ENCODE assay signal across 8 cellular contexts in the genomic region with DNA sequence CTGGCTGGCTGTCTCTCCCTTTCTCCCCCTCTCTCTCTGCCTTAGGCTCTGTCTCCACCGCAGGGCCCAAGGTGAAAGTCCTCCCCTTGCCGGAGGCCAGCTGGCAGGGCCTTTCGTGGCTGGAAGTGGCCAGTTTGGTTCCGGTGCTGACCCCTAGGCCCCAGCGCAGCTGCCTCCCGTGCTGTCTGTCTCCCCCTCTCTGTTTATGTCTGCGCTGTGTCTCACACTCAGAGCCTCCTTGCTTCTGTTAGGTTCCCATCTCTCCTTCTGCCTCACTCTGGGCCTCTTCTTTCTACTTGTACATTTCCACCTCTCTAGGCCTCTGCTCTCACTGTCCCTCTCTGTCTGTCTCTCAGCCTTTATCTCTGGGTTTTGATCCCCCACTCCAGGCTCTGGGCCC. TPM values are rescaled to one million over a fixed set of nuclear protein-coding genes. Genes with fewer than 3 reads are reported as not detected.
DNase-seq lines count a peak whose midpoint lies in the region; ATAC-seq and TF ChIP-seq lines count a peak whose summit lies in the region.

No MANE protein-coding gene starts in this region.

- TF ChIP-seq CTCF in WI38 (IDR thresholded peaks at IDR 0.05; ENCODE audit: low read depth, low read length) (no peak), gastroesophageal sphincter (IDR thresholded peaks at IDR 0.05) (no peak)

- ATAC-seq in gastroesophageal sphincter, result no peak
- ATAC-seq in HG03565 (IDR thresholded peaks at IDR 0.05; ENCODE audit: unreplicated experiment), result no peak

- no peak for TF ChIP-seq POLR2A in gastroesophageal sphincter (IDR thresholded peaks at IDR 0.05)

- peak overlapping the region; percentile 86 for H3K9ac ChIP-seq in skeletal muscle satellite cell (ENCODE audit: low read depth, low read length)

- peak overlapping the region; percentile 27 to 90 (median 85) for H3K27ac ChIP-seq in gastroesophageal sphincter

- TF ChIP-seq EP300 in gastroesophageal sphincter (IDR thresholded peaks at IDR 0.05), result no peak

- H3K9me3 ChIP-seq in gastroesophageal sphincter, result no peaks in the 10 kb centered on the region
- H3K9me3 ChIP-seq in skeletal muscle satellite cell (replicated peaks; ENCODE audit: low read length), result no peaks in the 10 kb centered on the region

- WGBS in gastroesophageal sphincter (ENCODE audit: low coverage in 1 of 2), 2 donors, result 28 to 60% methylated on average over 1 to 7 of the region's 7 CpGs

- DNase-seq in ELR (ENCODE audit: low read depth), result peak; percentile 78
- DNase-seq in activated CD8-positive, alpha-beta memory T cell treated with anti-CD3 and anti-CD28 coated beads for 24 hours, result no peak
- no peak for DNase-seq in activated CD4-positive, CD25-positive, alpha-beta regulatory T cell (lab: John Stamatoyannopoulos, UW)
- no peak for DNase-seq in NCI-H524 treated with DMSO at 0.1 percent for 48 hours (lab: John Stamatoyannopoulos, UW)

- H3K36me3 ChIP-seq in gastroesophageal sphincter (peaks cover 0 to 43% of the 10 kb centered on the region in 2 donors), skeletal muscle satellite cell (ENCODE audit: insufficient read depth, low read length) (peaks cover 48% of the 10 kb centered on the region)

- H3K27me3 ChIP-seq in gastroesophageal sphincter (no peaks in the 10 kb centered on the region), skeletal muscle satellite cell (ENCODE audit: control insufficient read depth, insufficient read depth, low read length) (no peaks in the 10 kb centered on the region)

- peak overlapping the region; percentile 34 for H3K4me3 ChIP-seq in WI38 (ENCODE audit: low read depth, low read length)
- H3K4me3 ChIP-seq in gastroesophageal sphincter, result no peak overlapping the region
- peak overlapping the region; percentile 20 for H3K4me3 ChIP-seq in skeletal muscle satellite cell (ENCODE audit: low read length)

- H3K4me2 ChIP-seq in skeletal muscle satellite cell (ENCODE audit: low read length), result peak overlapping the region; percentile 76

- H3K4me1 ChIP-seq in gastroesophageal sphincter, result peaks cover 2 to 70% (median 58%) of the 10 kb centered on the region in 3 donors
- peaks cover 81% of the 10 kb centered on the region for H3K4me1 ChIP-seq in skeletal muscle satellite cell (ENCODE audit: control insufficient read depth, insufficient read depth, low read length)

RNA-seq across cellular contexts. Expression of gene CCDC97, which starts 13.1 kb away (rescaled TPM):
- total RNA-seq in gastroesophageal sphincter, result 10 to 100 TPM; 11.6 to 18.9 (median 15.9) TPM
- total RNA-seq in skeletal muscle satellite cell (2012; rRNA removed), result 5.8 and 6.6 TPM in 2 replicates

RNA-seq across cellular contexts. Expression of gene TGFB1, which starts 30.7 kb away (rescaled TPM):
- total RNA-seq in gastroesophageal sphincter, result 10 to 100 TPM; 12.9 to 39.3 (median 22.1) TPM
- 14.4 and 18.8 TPM in 2 replicates for total RNA-seq in skeletal muscle satellite cell (2012; rRNA removed)

RNA-seq across cellular contexts. Expression of gene B9D2, which starts 40.9 kb away (rescaled TPM):
- 10 to 100 TPM in 1 of 4 donors, 1 to 10 TPM in 3; 5.2 to 10.1 (median 6.7) TPM for total RNA-seq in gastroesophageal sphincter
- total RNA-seq in skeletal muscle satellite cell (2012; rRNA removed), result 3.7 and 5.3 TPM in 2 replicates

RNA-seq across cellular contexts. Expression of gene TMEM91, which starts 53.3 kb away (rescaled TPM):
- 10 to 100 TPM in 2 of 4 donors, 1 to 10 TPM in 2; 7.9 to 17.5 (median 13.3) TPM for total RNA-seq in gastroesophageal sphincter
- total RNA-seq in skeletal muscle satellite cell (2012; rRNA removed), result 3.8 and 5.7 TPM in 2 replicates

RNA-seq across cellular contexts. Expression of gene HNRNPUL1, which starts 58.9 kb away (rescaled TPM):
- total RNA-seq in gastroesophageal sphincter, result 100 to 1,000 TPM; 142 to 204 (median 160) TPM
- total RNA-seq in skeletal muscle satellite cell (2012; rRNA removed), result 85.6 and 97.1 TPM in 2 replicates

Comparison
In these comparisons a context has a peak if more than half of its experiments do, and no peak if none do; other contexts are left out.
1. H3K4me3 ChIP-seq: peak in WI38 (single experiment) and skeletal muscle satellite cell (single experiment); none in gastroesophageal sphincter (0 of 2).